Comparison of ENCODE assay signal across 1 cellular context in genomic region chr12:2795291-2796186, GRCh38.
TF ChIP-seq lines count a peak whose summit lies in the region.

No MANE protein-coding gene starts in this region.

TF ChIP-seq in WTC11, 78 proteins besides CTCF, POLR2A, EP300 and RAD21 (continued from another document and continues in another):
- TF ChIP-seq, protein P1, sequence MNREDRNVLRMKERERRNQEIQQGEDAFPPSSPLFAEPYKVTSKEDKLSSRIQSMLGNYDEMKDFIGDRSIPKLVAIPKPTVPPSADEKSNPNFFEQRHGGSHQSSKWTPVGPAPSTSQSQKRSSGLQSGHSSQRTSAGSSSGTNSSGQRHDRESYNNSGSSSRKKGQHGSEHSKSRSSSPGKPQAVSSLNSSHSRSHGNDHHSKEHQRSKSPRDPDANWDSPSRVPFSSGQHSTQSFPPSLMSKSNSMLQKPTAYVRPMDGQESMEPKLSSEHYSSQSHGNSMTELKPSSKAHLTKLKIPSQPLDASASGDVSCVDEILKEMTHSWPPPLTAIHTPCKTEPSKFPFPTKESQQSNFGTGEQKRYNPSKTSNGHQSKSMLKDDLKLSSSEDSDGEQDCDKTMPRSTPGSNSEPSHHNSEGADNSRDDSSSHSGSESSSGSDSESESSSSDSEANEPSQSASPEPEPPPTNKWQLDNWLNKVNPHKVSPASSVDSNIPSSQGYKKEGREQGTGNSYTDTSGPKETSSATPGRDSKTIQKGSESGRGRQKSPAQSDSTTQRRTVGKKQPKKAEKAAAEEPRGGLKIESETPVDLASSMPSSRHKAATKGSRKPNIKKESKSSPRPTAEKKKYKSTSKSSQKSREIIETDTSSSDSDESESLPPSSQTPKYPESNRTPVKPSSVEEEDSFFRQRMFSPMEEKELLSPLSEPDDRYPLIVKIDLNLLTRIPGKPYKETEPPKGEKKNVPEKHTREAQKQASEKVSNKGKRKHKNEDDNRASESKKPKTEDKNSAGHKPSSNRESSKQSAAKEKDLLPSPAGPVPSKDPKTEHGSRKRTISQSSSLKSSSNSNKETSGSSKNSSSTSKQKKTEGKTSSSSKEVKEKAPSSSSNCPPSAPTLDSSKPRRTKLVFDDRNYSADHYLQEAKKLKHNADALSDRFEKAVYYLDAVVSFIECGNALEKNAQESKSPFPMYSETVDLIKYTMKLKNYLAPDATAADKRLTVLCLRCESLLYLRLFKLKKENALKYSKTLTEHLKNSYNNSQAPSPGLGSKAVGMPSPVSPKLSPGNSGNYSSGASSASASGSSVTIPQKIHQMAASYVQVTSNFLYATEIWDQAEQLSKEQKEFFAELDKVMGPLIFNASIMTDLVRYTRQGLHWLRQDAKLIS (CRISPR knock-in tag; IDR thresholded peaks at IDR 0.05; ENCODE audit: borderline replicate concordance), result no peak
- TF ChIP-seq, protein P2, sequence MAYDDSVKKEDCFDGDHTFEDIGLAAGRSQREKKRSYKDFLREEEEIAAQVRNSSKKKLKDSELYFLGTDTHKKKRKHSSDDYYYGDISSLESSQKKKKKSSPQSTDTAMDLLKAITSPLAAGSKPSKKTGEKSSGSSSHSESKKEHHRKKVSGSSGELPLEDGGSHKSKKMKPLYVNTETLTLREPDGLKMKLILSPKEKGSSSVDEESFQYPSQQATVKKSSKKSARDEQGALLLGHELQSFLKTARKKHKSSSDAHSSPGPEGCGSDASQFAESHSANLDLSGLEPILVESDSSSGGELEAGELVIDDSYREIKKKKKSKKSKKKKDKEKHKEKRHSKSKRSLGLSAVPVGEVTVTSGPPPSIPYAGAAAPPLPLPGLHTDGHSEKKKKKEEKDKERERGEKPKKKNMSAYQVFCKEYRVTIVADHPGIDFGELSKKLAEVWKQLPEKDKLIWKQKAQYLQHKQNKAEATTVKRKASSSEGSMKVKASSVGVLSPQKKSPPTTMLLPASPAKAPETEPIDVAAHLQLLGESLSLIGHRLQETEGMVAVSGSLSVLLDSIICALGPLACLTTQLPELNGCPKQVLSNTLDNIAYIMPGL (CRISPR knock-in tag; IDR thresholded peaks at IDR 0.05), result peak; percentile 77; the same call in 1 of the 2 replicates
- TF ChIP-seq, protein P3, sequence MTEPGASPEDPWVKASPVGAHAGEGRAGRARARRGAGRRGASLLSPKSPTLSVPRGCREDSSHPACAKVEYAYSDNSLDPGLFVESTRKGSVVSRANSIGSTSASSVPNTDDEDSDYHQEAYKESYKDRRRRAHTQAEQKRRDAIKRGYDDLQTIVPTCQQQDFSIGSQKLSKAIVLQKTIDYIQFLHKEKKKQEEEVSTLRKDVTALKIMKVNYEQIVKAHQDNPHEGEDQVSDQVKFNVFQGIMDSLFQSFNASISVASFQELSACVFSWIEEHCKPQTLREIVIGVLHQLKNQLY (CRISPR knock-in tag; IDR thresholded peaks at IDR 0.05), result no peak
- no peak for TF ChIP-seq ZSCAN18 (CRISPR knock-in tag; IDR thresholded peaks at IDR 0.05)
- TF ChIP-seq, protein P4, sequence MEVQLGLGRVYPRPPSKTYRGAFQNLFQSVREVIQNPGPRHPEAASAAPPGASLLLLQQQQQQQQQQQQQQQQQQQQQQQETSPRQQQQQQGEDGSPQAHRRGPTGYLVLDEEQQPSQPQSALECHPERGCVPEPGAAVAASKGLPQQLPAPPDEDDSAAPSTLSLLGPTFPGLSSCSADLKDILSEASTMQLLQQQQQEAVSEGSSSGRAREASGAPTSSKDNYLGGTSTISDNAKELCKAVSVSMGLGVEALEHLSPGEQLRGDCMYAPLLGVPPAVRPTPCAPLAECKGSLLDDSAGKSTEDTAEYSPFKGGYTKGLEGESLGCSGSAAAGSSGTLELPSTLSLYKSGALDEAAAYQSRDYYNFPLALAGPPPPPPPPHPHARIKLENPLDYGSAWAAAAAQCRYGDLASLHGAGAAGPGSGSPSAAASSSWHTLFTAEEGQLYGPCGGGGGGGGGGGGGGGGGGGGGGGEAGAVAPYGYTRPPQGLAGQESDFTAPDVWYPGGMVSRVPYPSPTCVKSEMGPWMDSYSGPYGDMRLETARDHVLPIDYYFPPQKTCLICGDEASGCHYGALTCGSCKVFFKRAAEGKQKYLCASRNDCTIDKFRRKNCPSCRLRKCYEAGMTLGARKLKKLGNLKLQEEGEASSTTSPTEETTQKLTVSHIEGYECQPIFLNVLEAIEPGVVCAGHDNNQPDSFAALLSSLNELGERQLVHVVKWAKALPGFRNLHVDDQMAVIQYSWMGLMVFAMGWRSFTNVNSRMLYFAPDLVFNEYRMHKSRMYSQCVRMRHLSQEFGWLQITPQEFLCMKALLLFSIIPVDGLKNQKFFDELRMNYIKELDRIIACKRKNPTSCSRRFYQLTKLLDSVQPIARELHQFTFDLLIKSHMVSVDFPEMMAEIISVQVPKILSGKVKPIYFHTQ (CRISPR knock-in tag; IDR thresholded peaks at IDR 0.05), result no peak
- no peak for TF ChIP-seq ZNF512 (CRISPR knock-in tag; IDR thresholded peaks at IDR 0.05; ENCODE audit: borderline replicate concordance)
- TF ChIP-seq PRDM15 (CRISPR knock-in tag; IDR thresholded peaks at IDR 0.05), result no peak
- peak; percentile 54 for TF ChIP-seq ZNF263 (CRISPR knock-in tag; IDR thresholded peaks at IDR 0.05; ENCODE audit: low read depth)
- TF ChIP-seq, protein P5, sequence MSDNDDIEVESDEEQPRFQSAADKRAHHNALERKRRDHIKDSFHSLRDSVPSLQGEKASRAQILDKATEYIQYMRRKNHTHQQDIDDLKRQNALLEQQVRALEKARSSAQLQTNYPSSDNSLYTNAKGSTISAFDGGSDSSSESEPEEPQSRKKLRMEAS (CRISPR knock-in tag; IDR thresholded peaks at IDR 0.05), result no peak
- TF ChIP-seq CREB1 (CRISPR knock-in tag; IDR thresholded peaks at IDR 0.05), result no peak
- TF ChIP-seq ZMAT4 (CRISPR knock-in tag; IDR thresholded peaks at IDR 0.05), result no peak
- no peak for TF ChIP-seq MYBL2 (CRISPR knock-in tag; IDR thresholded peaks at IDR 0.05)
- TF ChIP-seq E2F5 (CRISPR knock-in tag; IDR thresholded peaks at IDR 0.05), result peak; percentile 42; the same call in 1 of the 2 replicates
- TF ChIP-seq FOXP1 (CRISPR knock-in tag; IDR thresholded peaks at IDR 0.05; ENCODE audit: borderline replicate concordance), result peak; percentile 60; the same call in 1 of the 2 replicates
- no peak for TF ChIP-seq NR1H2 (CRISPR knock-in tag; IDR thresholded peaks at IDR 0.05)
- TF ChIP-seq ZNF281 (CRISPR knock-in tag; IDR thresholded peaks at IDR 0.05), result no peak
- TF ChIP-seq SOX15 (CRISPR knock-in tag; IDR thresholded peaks at IDR 0.05), result no peak
- TF ChIP-seq ATF1 (CRISPR knock-in tag; IDR thresholded peaks at IDR 0.05), result no peak
- no peak for TF ChIP-seq ETV6 (CRISPR knock-in tag; IDR thresholded peaks at IDR 0.05)
- TF ChIP-seq MXD4 (CRISPR knock-in tag; IDR thresholded peaks at IDR 0.05; ENCODE audit: borderline replicate concordance), result no peak
- TF ChIP-seq CDX4 (CRISPR knock-in tag; IDR thresholded peaks at IDR 0.05; ENCODE audit: borderline replicate concordance), result no peak
- no peak for TF ChIP-seq E2F1 (CRISPR knock-in tag; IDR thresholded peaks at IDR 0.05)
- TF ChIP-seq KAT7 (CRISPR knock-in tag; IDR thresholded peaks at IDR 0.05; ENCODE audit: borderline replicate concordance), result 0 out of 2 replicates have a peak, but pooled peaks have one; percentile 55
- TF ChIP-seq PRRX2 (CRISPR knock-in tag; IDR thresholded peaks at IDR 0.05), result no peak
- no peak; the same call in 1 of the 2 replicates for TF ChIP-seq SP1 (CRISPR knock-in tag; conservative IDR thresholded peaks at IDR 0.05)
- TF ChIP-seq CREM (CRISPR knock-in tag; IDR thresholded peaks at IDR 0.05), result peak; percentile 46; the same call in 1 of the 2 replicates
- TF ChIP-seq IRF2 (CRISPR knock-in tag; IDR thresholded peaks at IDR 0.05; ENCODE audit: borderline replicate concordance, low read depth), result no peak
- TF ChIP-seq JAZF1 (CRISPR knock-in tag; IDR thresholded peaks at IDR 0.05), result no peak
- peak; percentile 63; the same call in 1 of the 2 replicates for TF ChIP-seq RELA (CRISPR knock-in tag; IDR thresholded peaks at IDR 0.05; ENCODE audit: borderline replicate concordance)
